ENCODE assay signal across 8 cellular contexts in genomic region chr3:192851821-192852352, GRCh38.
DNase-seq lines count a peak whose midpoint lies in the region; ATAC-seq and TF ChIP-seq lines count a peak whose summit lies in the region.

No MANE protein-coding gene starts in this region.

- H3K27ac Mint-ChIP-seq in activated naive CD4-positive, alpha-beta T cell treated with anti-CD3 and anti-CD28 coated beads, Interleukin-2, amount 10 ng/mL, durations not matched to agents 7 days and 5 days = no peak overlapping the region

- CTCF ChIA-PET in HCT116 (lab: Charles Lee) = no interaction called here
- CTCF ChIA-PET in activated naive CD4-positive, alpha-beta T cell treated with anti-CD3 and anti-CD28 coated beads, Interleukin-2, amount 10 ng/mL, durations not matched to agents 7 days and 5 days (lab: Charles Lee) = interaction anchor here (1.1 kb wide), 1 partner anchor 66 kb away, joined by 3 read pairs; no protein-coding TSS in a partner anchor

- RAD21 ChIA-PET in HCT116 (lab: Charles Lee; ENCODE audit: low non-redundant PET in 1 of 2, low total read pairs in 2 of 2, uncharacterized antibody in 2 of 2, unreplicated experiment in 2 of 2) = interaction anchor here in 1 of 2 experiments (0.7 kb wide), 1 partner anchor 17 kb away, joined by 3 read pairs; no protein-coding TSS in a partner anchor

- POLR2A ChIA-PET in HCT116 (lab: Charles Lee) = no interaction called here

- H3K4me3 ChIP-seq in HCT116 (replicated peaks in 1 of 2; ENCODE audit: low read depth in 1 of 2, low read length in 2 of 2) = peak overlapping the region in 1 of 2 experiments; percentile 22; a peak in 1 of 4 replicates
- H3K4me3 ChIP-seq in cardiac fibroblast (replicated peaks in 1 of 2; ENCODE audit: low read depth in 2 of 2, low read length in 2 of 2) = no peak overlapping the region
- H3K4me3 ChIP-seq in mucosa of rectum (ENCODE audit: low read length in 2 of 2) = peak overlapping the region; percentile 7 to 38

- intact Hi-C loops in HCT116 (cut with micrococcal nuclease) = no loop called here

- H4K20me1 ChIP-seq in HCT116 (ENCODE audit: insufficient read depth) = no peaks in the 10 kb centered on the region; the same call in 1 of the 2 replicates

- DNase-seq in GM03348 (ENCODE audit: low spot score) (peak; percentile 51), HCT116 (ENCODE audit: low read depth, low spot score) (peak; percentile 69), NCI-H460 (ENCODE audit: extremely low read depth, low read depth) (peak; percentile 53), cardiac fibroblast (ENCODE audit: low read depth in 2 of 2) (peak; percentile 74 to 89), GM13977 (ENCODE audit: low spot score) (no peak)
- no peak for DNase-seq in activated naive CD4-positive, alpha-beta T cell treated with anti-CD3 and anti-CD28 coated beads, Interleukin-2, amount 10 ng/mL, durations not matched to agents 7 days and 5 days

- no peak overlapping the region for H2AFZ ChIP-seq in HCT116 (ENCODE audit: low read depth, low read length, poor library complexity, severe bottlenecking)

- H3K36me3 Mint-ChIP-seq in activated naive CD4-positive, alpha-beta T cell treated with anti-CD3 and anti-CD28 coated beads, Interleukin-2, amount 10 ng/mL, durations not matched to agents 7 days and 5 days = peaks cover 11% of the 10 kb centered on the region

- TF ChIP-seq RAD21 in HCT116 (IDR thresholded peaks at IDR 0.05; ENCODE audit: low read depth) = no peak

- H3K36me3 ChIP-seq in HCT116 (ENCODE audit: control insufficient read depth in 1 of 2, insufficient read depth in 2 of 2, low read length in 2 of 2) (no peaks in the 10 kb centered on the region), mucosa of rectum (ENCODE audit: control insufficient read depth in 2 of 2, insufficient read depth in 2 of 2, low read length in 2 of 2) (no peaks in the 10 kb centered on the region)

- H3K27me3 Mint-ChIP-seq in activated naive CD4-positive, alpha-beta T cell treated with anti-CD3 and anti-CD28 coated beads, Interleukin-2, amount 10 ng/mL, durations not matched to agents 7 days and 5 days = no peaks in the 10 kb centered on the region

- TF ChIP-seq CTCF in HCT116 (IDR thresholded peaks at IDR 0.05 in 2 of 3, conservative IDR thresholded peaks at IDR 0.05 in 1 of 3; ENCODE audit: borderline replicate concordance in 1 of 3, insufficient read depth in 1 of 3, low read depth in 2 of 3, low read length in 2 of 3) (no peak), cardiac fibroblast (IDR thresholded peaks at IDR 0.05; ENCODE audit: low read depth, low read length) (no peak), GM13977 (IDR thresholded peaks at IDR 0.05; ENCODE audit: extremely low read depth, insufficient read depth, missing control alignments) (no peak)

- no TSS peak for BruUV-seq in HCT116 (replicated peaks; lab: Mats Ljungman, UMichigan)

- H3K4me1 Mint-ChIP-seq in activated naive CD4-positive, alpha-beta T cell treated with anti-CD3 and anti-CD28 coated beads, Interleukin-2, amount 10 ng/mL, durations not matched to agents 7 days and 5 days = peaks cover 54% of the 10 kb centered on the region

- in situ Hi-C loops in GM13977 (cut with MboI; ENCODE audit: low pct_unique_long_range_greater_than_20kb, low sequenced_read_pairs, unreplicated experiment) = no loop called here

- peaks cover 24 to 32% of the 10 kb centered on the region in 2 experiments for H3K4me1 ChIP-seq in HCT116 (ENCODE audit: control insufficient read depth in 1 of 2, insufficient read depth in 2 of 2, low read length in 2 of 2)
- H3K4me1 ChIP-seq in mucosa of rectum (ENCODE audit: control insufficient read depth in 2 of 2, insufficient read depth in 2 of 2, low read length in 2 of 2) = peaks cover 12 to 27% of the 10 kb centered on the region in 2 donors

- no peak overlapping the region for H3K4me3 Mint-ChIP-seq in activated naive CD4-positive, alpha-beta T cell treated with anti-CD3 and anti-CD28 coated beads, Interleukin-2, amount 10 ng/mL, durations not matched to agents 7 days and 5 days

- peak overlapping the region; percentile 14; the same call in 1 of the 2 replicates for H3K9ac ChIP-seq in HCT116 (ENCODE audit: low read length)
- H3K9ac ChIP-seq in mucosa of rectum (ENCODE audit: low read depth in 1 of 2, low read length in 2 of 2) = no peak overlapping the region

- no peak overlapping the region for H3K27ac ChIP-seq in HCT116 (ENCODE audit: low read depth, low read length)
- H3K27ac ChIP-seq in mucosa of rectum (ENCODE audit: low read depth in 2 of 2, low read length in 2 of 2) = peak overlapping the region in 1 of 2 donors; percentile 13

- H3K27me3 ChIP-seq in HCT116 (ENCODE audit: insufficient read depth, low read length) (no peaks in the 10 kb centered on the region), mucosa of rectum (ENCODE audit: control insufficient read depth in 2 of 2, insufficient read depth in 2 of 2, low read length in 2 of 2) (no peaks in the 10 kb centered on the region)

- no peaks in the 10 kb centered on the region for H3K9me3 Mint-ChIP-seq in activated naive CD4-positive, alpha-beta T cell treated with anti-CD3 and anti-CD28 coated beads, Interleukin-2, amount 10 ng/mL, durations not matched to agents 7 days and 5 days

- no peak for TF ChIP-seq POLR2A in HCT116 (IDR thresholded peaks at IDR 0.05; ENCODE audit: borderline replicate concordance, extremely low read depth, insufficient read depth, insufficient read length)

- H3K4me2 ChIP-seq in HCT116 (ENCODE audit: low read length) = peak overlapping the region; percentile 65

- H3K9me3 ChIP-seq in HCT116 (ENCODE audit: control insufficient read depth in 1 of 2, insufficient read depth in 1 of 2, low read depth in 1 of 2, low read length in 2 of 2) (no peaks in the 10 kb centered on the region), mucosa of rectum (ENCODE audit: control insufficient read depth in 2 of 2, low read length in 2 of 2) (no peaks in the 10 kb centered on the region)

- H3K9me2 ChIP-seq in HCT116 (ENCODE audit: insufficient read depth) = no peaks in the 10 kb centered on the region

- ATAC-seq in HCT116 (peak; percentile 68), HG03108 (IDR thresholded peaks at IDR 0.05; ENCODE audit: unreplicated experiment) (no peak)

- no peaks in the 10 kb centered on the region for H3K79me2 ChIP-seq in HCT116 (ENCODE audit: insufficient read depth, low read length)

TF ChIP-seq in HCT116, 20 proteins besides CTCF, POLR2A, EP300 and RAD21 (continues in another document):
- TF ChIP-seq, protein P1, sequence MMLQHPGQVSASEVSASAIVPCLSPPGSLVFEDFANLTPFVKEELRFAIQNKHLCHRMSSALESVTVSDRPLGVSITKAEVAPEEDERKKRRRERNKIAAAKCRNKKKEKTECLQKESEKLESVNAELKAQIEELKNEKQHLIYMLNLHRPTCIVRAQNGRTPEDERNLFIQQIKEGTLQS (IDR thresholded peaks at IDR 0.05) = 0 out of 2 replicates have a peak, but pooled peaks have one; percentile 22
- TF ChIP-seq SIN3A (IDR thresholded peaks at IDR 0.05; ENCODE audit: low read depth) = peak; percentile 74; the same call in 1 of the 2 replicates
- TF ChIP-seq EGR1 (IDR thresholded peaks at IDR 0.05; ENCODE audit: low read depth) = 0 out of 2 replicates have a peak, but pooled peaks have one; percentile 15
- peak; percentile 44; the same call in 1 of the 2 replicates for TF ChIP-seq MAX (IDR thresholded peaks at IDR 0.05)
- no peak for TF ChIP-seq REST (IDR thresholded peaks at IDR 0.05; ENCODE audit: low read depth)
- peak; percentile 67 for TF ChIP-seq FOSL1 (IDR thresholded peaks at IDR 0.05; ENCODE audit: low read depth)
- TF ChIP-seq YY1 (IDR thresholded peaks at IDR 0.05; ENCODE audit: extremely low read depth, insufficient replicate concordance, low read depth, low read length) = peak; percentile 6
- TF ChIP-seq, protein P2, sequence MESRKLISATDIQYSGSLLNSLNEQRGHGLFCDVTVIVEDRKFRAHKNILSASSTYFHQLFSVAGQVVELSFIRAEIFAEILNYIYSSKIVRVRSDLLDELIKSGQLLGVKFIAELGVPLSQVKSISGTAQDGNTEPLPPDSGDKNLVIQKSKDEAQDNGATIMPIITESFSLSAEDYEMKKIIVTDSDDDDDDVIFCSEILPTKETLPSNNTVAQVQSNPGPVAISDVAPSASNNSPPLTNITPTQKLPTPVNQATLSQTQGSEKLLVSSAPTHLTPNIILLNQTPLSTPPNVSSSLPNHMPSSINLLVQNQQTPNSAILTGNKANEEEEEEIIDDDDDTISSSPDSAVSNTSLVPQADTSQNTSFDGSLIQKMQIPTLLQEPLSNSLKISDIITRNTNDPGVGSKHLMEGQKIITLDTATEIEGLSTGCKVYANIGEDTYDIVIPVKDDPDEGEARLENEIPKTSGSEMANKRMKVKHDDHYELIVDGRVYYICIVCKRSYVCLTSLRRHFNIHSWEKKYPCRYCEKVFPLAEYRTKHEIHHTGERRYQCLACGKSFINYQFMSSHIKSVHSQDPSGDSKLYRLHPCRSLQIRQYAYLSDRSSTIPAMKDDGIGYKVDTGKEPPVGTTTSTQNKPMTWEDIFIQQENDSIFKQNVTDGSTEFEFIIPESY (IDR thresholded peaks at IDR 0.05; ENCODE audit: extremely low read depth, insufficient replicate concordance, low read length) = no peak

Comparison
In these comparisons a context has a peak if more than half of its experiments do, and no peak if none do; other contexts are left out.
1. DNase-seq: peak in GM03348 (single experiment), HCT116 (single experiment), NCI-H460 (single experiment) and cardiac fibroblast (2 of 2); none in GM13977 (single experiment) and activated naive CD4-positive, alpha-beta T cell treated with anti-CD3 and anti-CD28 coated beads, Interleukin-2, amount 10 ng/mL, durations not matched to agents 7 days and 5 days (single experiment).
2. H3K4me3 ChIP-seq: peak in mucosa of rectum (2 of 2); none in cardiac fibroblast (0 of 2).